ENCODE assay signal across 2 cellular contexts in the genomic region with DNA sequence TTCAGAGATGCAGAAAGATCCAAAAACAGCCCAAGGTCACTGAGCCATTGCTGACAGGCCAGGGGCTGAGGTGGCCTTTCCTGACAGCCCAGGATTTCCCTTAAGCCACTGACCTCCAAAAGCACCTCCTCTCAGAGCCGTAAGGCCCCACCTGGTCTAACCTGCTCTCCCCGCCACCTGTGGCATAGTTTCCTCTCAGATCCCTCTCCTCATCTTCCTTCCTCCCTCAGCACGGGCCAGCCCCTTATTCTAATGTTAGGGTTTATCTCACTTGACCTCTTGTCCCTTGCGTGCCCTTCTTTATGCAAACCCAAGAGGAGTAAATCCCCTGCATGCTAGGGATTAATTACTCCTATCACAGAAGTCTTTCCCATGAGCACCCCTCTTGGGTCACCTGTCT.
TF ChIP-seq lines count a peak whose summit lies in the region.

No MANE protein-coding gene starts in this region.

TF ChIP-seq in liver, 16 proteins besides CTCF, POLR2A, EP300 and RAD21 (continued from another document):
- TF ChIP-seq TAF1 (conservative IDR thresholded peaks at IDR 0.05) (no peak), GABPA (IDR thresholded peaks at IDR 0.05 in 1 of 2, conservative IDR thresholded peaks at IDR 0.05 in 1 of 2) (no peak), FOXA2 (IDR thresholded peaks at IDR 0.05) (no peak), RXRA (IDR thresholded peaks at IDR 0.05) (no peak)

TF ChIP-seq in HepG2, 621 proteins besides CTCF, POLR2A, EP300 and RAD21 (continued from another document):
- TF ChIP-seq ZNF276 (CRISPR knock-in tag; IDR thresholded peaks at IDR 0.05; ENCODE audit: low read depth): no peak
- TF ChIP-seq, protein P1, sequence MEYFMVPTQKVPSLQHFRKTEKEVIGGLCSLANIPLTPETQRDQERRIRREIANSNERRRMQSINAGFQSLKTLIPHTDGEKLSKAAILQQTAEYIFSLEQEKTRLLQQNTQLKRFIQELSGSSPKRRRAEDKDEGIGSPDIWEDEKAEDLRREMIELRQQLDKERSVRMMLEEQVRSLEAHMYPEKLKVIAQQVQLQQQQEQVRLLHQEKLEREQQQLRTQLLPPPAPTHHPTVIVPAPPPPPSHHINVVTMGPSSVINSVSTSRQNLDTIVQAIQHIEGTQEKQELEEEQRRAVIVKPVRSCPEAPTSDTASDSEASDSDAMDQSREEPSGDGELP (IDR thresholded peaks at IDR 0.05; ENCODE audit: borderline replicate concordance, low read depth): no peak
- no peak for TF ChIP-seq POGZ (CRISPR knock-in tag; IDR thresholded peaks at IDR 0.05)
- no peak for TF ChIP-seq ZNF256 (CRISPR knock-in tag; conservative IDR thresholded peaks at IDR 0.05)
- TF ChIP-seq ZNF503 (CRISPR knock-in tag; IDR thresholded peaks at IDR 0.05): no peak
- no peak for TF ChIP-seq ZNF543 (CRISPR knock-in tag; IDR thresholded peaks at IDR 0.05)
- no peak for TF ChIP-seq ZNF772 (CRISPR knock-in tag; IDR thresholded peaks at IDR 0.05)
- TF ChIP-seq ZNF879 (CRISPR knock-in tag; IDR thresholded peaks at IDR 0.05): no peak
